Comparison of ENCODE assay signal across 8 cellular contexts in the genomic region with DNA sequence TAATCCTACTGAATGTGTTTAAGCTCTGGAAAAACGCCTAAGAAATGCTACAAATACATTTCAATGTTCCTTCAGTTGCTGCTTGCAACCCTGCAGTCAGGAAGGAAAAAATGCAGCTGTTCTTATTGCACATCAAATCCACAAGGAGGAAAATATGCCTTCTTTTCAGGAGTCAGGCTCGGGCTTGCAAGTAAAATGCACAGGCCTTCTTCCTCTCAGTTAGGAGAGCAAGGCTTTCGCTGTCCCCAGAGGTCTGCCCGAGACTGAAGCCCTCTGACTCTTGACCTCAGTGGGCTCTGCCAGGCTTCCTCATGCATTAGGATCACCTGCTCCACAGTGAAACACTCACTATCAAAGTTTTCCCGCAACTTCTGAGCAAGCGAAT. TPM values are rescaled to one million over a fixed set of nuclear protein-coding genes. Genes with fewer than 3 reads are reported as not detected.
DNase-seq lines count a peak whose midpoint lies in the region; ATAC-seq, FAIRE-seq and TF ChIP-seq lines count a peak whose summit lies in the region.

No MANE protein-coding gene starts in this region.

- TF ChIP-seq POLR2A in esophagus squamous epithelium (IDR thresholded peaks at IDR 0.05): no peak

- peak overlapping the region; percentile 71 to 84 (median 82) for H3K27ac ChIP-seq in esophagus squamous epithelium
- peak overlapping the region; percentile 78 for H3K27ac ChIP-seq in osteoblast (ENCODE audit: low read depth, low read length)

- DNase-seq in RCC 7860 (ENCODE audit: low spot score): peak; percentile 10
- no peak for DNase-seq in esophagus squamous epithelium (lab: John Stamatoyannopoulos, UW)
- peak; percentile 81 for DNase-seq in osteoblast (ENCODE audit: insufficient read length, low spot score, missing footprints)
- DNase-seq in NCI-H345 treated with DMSO at 0.1 percent for 48 hours (lab: John Stamatoyannopoulos, UW; ENCODE audit: unreplicated experiment): no peak
- DNase-seq in NCI-H1417 treated with DMSO at 0.1 percent for 48 hours (lab: John Stamatoyannopoulos, UW): no peak
- no peak for DNase-seq in DMS153 (lab: John Stamatoyannopoulos, UW)

- H3K27me3 ChIP-seq in esophagus squamous epithelium: peaks cover 0 to 45% (median 10%) of the 10 kb centered on the region in 4 donors
- peaks cover 33% of the 10 kb centered on the region for H3K27me3 ChIP-seq in osteoblast (ENCODE audit: insufficient read depth, low read length)

- peak overlapping the region; percentile 65 for H3K9ac ChIP-seq in ES-I3 (ENCODE audit: low read depth, low read length)

- intact Hi-C loops in esophagus squamous epithelium (cut with DNase I): no loop called here

- FAIRE-seq in RCC 7860 (lab: Jason Lieb, UNC): no peak

- TF ChIP-seq CTCF in esophagus squamous epithelium (IDR thresholded peaks at IDR 0.05) (no peak), osteoblast (IDR thresholded peaks at IDR 0.05; ENCODE audit: extremely low read depth, low read depth, low read length) (no peak)

- 9 to 12% methylated on average over 4 to 6 of the region's 6 CpGs for WGBS in esophagus squamous epithelium, 2 donors

- no peaks in the 10 kb centered on the region for H3K79me2 ChIP-seq in osteoblast (ENCODE audit: insufficient read depth, low read length)

- H3K9me3 ChIP-seq in ES-I3 (ENCODE audit: control insufficient read depth, insufficient read depth, low read length) (no peaks in the 10 kb centered on the region), esophagus squamous epithelium (no peaks in the 10 kb centered on the region), osteoblast (ENCODE audit: low read depth, low read length) (no peaks in the 10 kb centered on the region)

- H2AFZ ChIP-seq in osteoblast (ENCODE audit: low read length): peak overlapping the region; percentile 97

- peak overlapping the region; percentile 99 for H3K4me2 ChIP-seq in osteoblast (ENCODE audit: insufficient read depth, low read length)

- H4K20me1 ChIP-seq in osteoblast (ENCODE audit: insufficient read depth, low read length): no peaks in the 10 kb centered on the region

- H3K36me3 ChIP-seq in ES-I3 (ENCODE audit: insufficient read depth, low read length) (no peaks in the 10 kb centered on the region), esophagus squamous epithelium (no peaks in the 10 kb centered on the region), osteoblast (ENCODE audit: insufficient read depth, low read length) (no peaks in the 10 kb centered on the region)

- H3K4me1 ChIP-seq in ES-I3 (ENCODE audit: insufficient read depth, low read length) (peaks cover 21% of the 10 kb centered on the region), esophagus squamous epithelium (peaks cover 22 to 43% (median 26%) of the 10 kb centered on the region in 3 donors), osteoblast (ENCODE audit: insufficient read depth, low read length) (peaks cover 15% of the 10 kb centered on the region)

- H3K4me3 ChIP-seq in esophagus squamous epithelium (peak overlapping the region; percentile 16 to 60 (median 40)), osteoblast (ENCODE audit: insufficient read depth, low read length) (peak overlapping the region; percentile 73)

- no peak for ATAC-seq in HG03520 (IDR thresholded peaks at IDR 0.05; ENCODE audit: unreplicated experiment)

RNA-seq across cellular contexts. Expression of gene SHC3, which starts 0.9 kb away (rescaled TPM):
- 1 to 10 TPM in 2 of 4 donors, under 1 TPM in 2; 0.38 to 9.3 (median 4.4) TPM for total RNA-seq in esophagus squamous epithelium
- total RNA-seq in osteoblast: under 0.01 and 0.36 TPM in 2 replicates

Comparison
In these comparisons a context has a peak if more than half of its experiments do, and no peak if none do; other contexts are left out.
1. DNase-seq: peak in RCC 7860 (single experiment) and osteoblast (single experiment); none in esophagus squamous epithelium (single experiment), NCI-H345 treated with DMSO at 0.1 percent for 48 hours (single experiment), NCI-H1417 treated with DMSO at 0.1 percent for 48 hours (single experiment) and DMS153 (single experiment).